Comparison of ENCODE assay signal across 1 cellular context in genomic region chr7:150973571-150974451, GRCh38.
TF ChIP-seq lines count a peak whose summit lies in the region.

No MANE protein-coding gene starts in this region.

TF ChIP-seq in GM12878, 131 proteins besides CTCF, POLR2A, EP300 and RAD21:
- peak; percentile 43; the same call in 1 of the 2 replicates for TF ChIP-seq NR2C1 (IDR thresholded peaks at IDR 0.05)
- no peak for TF ChIP-seq STAT3 (IDR thresholded peaks at IDR 0.05; ENCODE audit: low read depth, low read length)
- TF ChIP-seq NR2F1 (conservative IDR thresholded peaks at IDR 0.05), result peak; percentile 58
- TF ChIP-seq TCF12 (IDR thresholded peaks at IDR 0.05; ENCODE audit: low read depth, low read length), result peak; percentile 52; the same call in 1 of the 2 replicates
- no peak for TF ChIP-seq IKZF1 (conservative IDR thresholded peaks at IDR 0.05)
